ENCODE assay signal across 1 cellular context in the genomic region with DNA sequence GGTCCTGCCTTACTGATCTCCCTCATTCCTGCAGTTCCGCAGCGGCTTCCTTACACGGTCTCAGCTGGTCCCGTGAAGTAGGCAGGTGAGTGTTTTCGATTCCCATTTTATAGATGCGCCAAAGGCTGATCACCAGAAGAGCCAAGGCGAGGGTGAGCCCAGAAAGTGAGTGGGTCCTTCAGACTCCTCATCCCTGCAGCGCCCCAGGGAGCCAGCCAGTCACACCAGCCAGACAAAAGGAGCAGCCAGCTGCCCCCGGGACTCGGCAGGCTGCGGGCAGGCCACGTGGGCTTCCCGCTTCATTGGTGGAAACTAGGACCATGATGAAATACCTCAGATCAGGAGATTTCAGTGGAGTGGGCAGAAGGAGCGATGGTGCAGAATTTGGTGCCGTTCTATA.
TF ChIP-seq lines count a peak whose summit lies in the region.

No MANE protein-coding gene starts in this region.

TF ChIP-seq in H1, 55 proteins besides CTCF, POLR2A, EP300 and RAD21 (continued from another document):
- TF ChIP-seq CHD7 (IDR thresholded peaks at IDR 0.05; ENCODE audit: insufficient replicate concordance, low read length) (no peak), E2F6 (IDR thresholded peaks at IDR 0.05) (no peak), KDM1A (IDR thresholded peaks at IDR 0.05; ENCODE audit: borderline replicate concordance, low read length) (no peak), BACH1 (IDR thresholded peaks at IDR 0.05; ENCODE audit: low read length) (no peak), TBP (IDR thresholded peaks at IDR 0.05; ENCODE audit: low read depth, low read length) (no peak), TAF7 (optimal IDR thresholded peaks at IDR 0.05; ENCODE audit: borderline replicate concordance, low read depth, low read length) (no peak), CHD2 (IDR thresholded peaks at IDR 0.05; ENCODE audit: low read length) (no peak), EZH2 (IDR thresholded peaks at IDR 0.05; ENCODE audit: low read depth, low read length, severe bottlenecking) (no peak), HDAC2 (IDR thresholded peaks at IDR 0.05; ENCODE audit: borderline replicate concordance in 1 of 2, low read depth in 2 of 2, low read length in 2 of 2) (no peak), CTBP2 (IDR thresholded peaks at IDR 0.05; ENCODE audit: borderline replicate concordance, insufficient read depth, insufficient read length, low read length) (no peak), SIRT6 (IDR thresholded peaks at IDR 0.05; ENCODE audit: low read length) (no peak), USF2 (IDR thresholded peaks at IDR 0.05; ENCODE audit: low read length) (no peak)
- TF ChIP-seq, protein P1, sequence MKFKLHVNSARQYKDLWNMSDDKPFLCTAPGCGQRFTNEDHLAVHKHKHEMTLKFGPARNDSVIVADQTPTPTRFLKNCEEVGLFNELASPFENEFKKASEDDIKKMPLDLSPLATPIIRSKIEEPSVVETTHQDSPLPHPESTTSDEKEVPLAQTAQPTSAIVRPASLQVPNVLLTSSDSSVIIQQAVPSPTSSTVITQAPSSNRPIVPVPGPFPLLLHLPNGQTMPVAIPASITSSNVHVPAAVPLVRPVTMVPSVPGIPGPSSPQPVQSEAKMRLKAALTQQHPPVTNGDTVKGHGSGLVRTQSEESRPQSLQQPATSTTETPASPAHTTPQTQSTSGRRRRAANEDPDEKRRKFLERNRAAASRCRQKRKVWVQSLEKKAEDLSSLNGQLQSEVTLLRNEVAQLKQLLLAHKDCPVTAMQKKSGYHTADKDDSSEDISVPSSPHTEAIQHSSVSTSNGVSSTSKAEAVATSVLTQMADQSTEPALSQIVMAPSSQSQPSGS (IDR thresholded peaks at IDR 0.05; ENCODE audit: low read length) = no peak
TF ChIP-seq in H1: peak in this region for 0.
